Comparison of ENCODE assay signal across 8 cellular contexts in the genomic region with DNA sequence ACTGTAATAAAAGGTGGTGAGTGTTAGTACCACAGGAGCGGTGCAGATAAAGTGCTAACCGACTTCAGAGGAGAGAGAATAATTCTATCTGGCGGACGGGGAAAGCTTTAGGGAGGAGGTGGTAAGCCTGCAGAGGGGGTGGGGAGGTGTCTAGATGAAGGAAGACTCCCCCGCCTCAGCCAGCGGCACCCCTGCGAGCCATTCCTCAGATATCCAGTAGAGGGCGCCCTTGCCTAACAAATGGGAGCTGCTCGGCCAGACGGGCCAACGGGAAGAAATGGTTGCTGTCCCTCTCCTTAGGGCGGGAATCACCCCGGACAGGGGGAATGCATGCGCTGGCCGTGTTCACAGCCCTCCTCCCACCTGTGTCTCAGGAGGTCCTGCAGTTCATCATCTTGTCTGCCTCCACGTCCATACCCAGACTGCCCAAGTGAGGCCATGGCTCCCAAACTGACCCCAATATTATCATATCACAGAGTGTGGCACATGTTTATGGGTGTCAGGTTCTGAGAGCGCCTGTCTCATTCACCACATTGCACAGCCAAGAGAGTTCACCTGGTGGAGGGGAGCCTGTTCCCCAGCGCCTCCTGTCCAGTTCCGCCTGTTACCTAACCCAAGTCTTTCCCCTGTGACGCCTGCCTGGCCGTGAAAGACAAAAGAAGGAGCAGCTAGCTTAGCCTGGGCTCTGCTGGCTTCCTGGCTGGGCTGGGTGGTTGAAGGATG.
A peak's percentile ranks its signal among the peaks of the same experiment; 100 is the strongest.
DNase-seq lines count a peak whose midpoint lies in the region; ATAC-seq and TF ChIP-seq lines count a peak whose summit lies in the region.

No MANE protein-coding gene starts in this region.

- H3K4me1 ChIP-seq in BLaER1 (peaks cover 95% of the 10 kb centered on the region), HUES6 (ENCODE audit: control insufficient read depth, insufficient read depth, low read length) (peaks cover 16% of the 10 kb centered on the region), mucosa of descending colon (ENCODE audit: low read depth) (peaks cover 11% of the 10 kb centered on the region)

- H3K4me3 ChIP-seq in BLaER1 (no peak overlapping the region), HUES6 (ENCODE audit: low read depth, low read length) (peak overlapping the region; percentile 13; the same call in 1 of the 2 replicates), epithelial cell of esophagus (ENCODE audit: low read length) (no peak overlapping the region), mucosa of descending colon (no peak overlapping the region)

- H3K4me2 ChIP-seq in BLaER1, result peak overlapping the region; percentile 95

- peak overlapping the region; percentile 21; the same call in 1 of the 2 replicates for H3K9ac ChIP-seq in BLaER1
- H3K9ac ChIP-seq in HUES6 (ENCODE audit: low read length), result no peak overlapping the region

- DNase-seq in NOMO-1 treated with dmso at 0.1 percent for 144 hours (lab: John Stamatoyannopoulos, UW; ENCODE audit: unreplicated experiment) (peak; percentile 46), epithelial cell of esophagus (ENCODE audit: low read depth) (peak; percentile 66), mucosa of descending colon (peak; percentile 79 to 85 (median 83))
- DNase-seq in activated CD8-positive, alpha-beta memory T cell treated with anti-CD3 and anti-CD28 coated beads for 48 hours (ENCODE audit: low read depth in 2 of 3, low spot score in 2 of 3), result peak; percentile 49 to 80 (median 70)
- peak; percentile 23 to 45 for DNase-seq in stimulated activated CD8-positive, alpha-beta memory T cell treated with anti-CD3 and anti-CD28 coated beads, Interleukin-4, amount 100 ng/mL, for 1 hour (ENCODE audit: low read depth in 2 of 2, low spot score in 1 of 2)

- H3K27me3 ChIP-seq in BLaER1 (no peaks in the 10 kb centered on the region), HUES6 (ENCODE audit: control insufficient read depth, insufficient read depth, low read length) (no peaks in the 10 kb centered on the region)

- H3K9me3 ChIP-seq in BLaER1 (no peaks in the 10 kb centered on the region), HUES6 (ENCODE audit: control insufficient read depth, insufficient read depth, low read depth, low read length) (no peaks in the 10 kb centered on the region), mucosa of descending colon (no peaks in the 10 kb centered on the region)

- intact Hi-C loops in mucosa of descending colon (cut with DNase I, micrococcal nuclease), result loop anchor here (2.0 to 10.0 kb wide), 3 partner anchors 40 to 904 kb away; no protein-coding TSS in a partner anchor

- H4K20me1 ChIP-seq in BLaER1, result no peaks in the 10 kb centered on the region

- ATAC-seq in GM19395 (IDR thresholded peaks at IDR 0.05; ENCODE audit: unreplicated experiment) (peak; percentile 82), mucosa of descending colon (peak; percentile 90)

- H3K36me3 ChIP-seq in BLaER1 (no peaks in the 10 kb centered on the region), HUES6 (ENCODE audit: control insufficient read depth, insufficient read depth, low read length) (no peaks in the 10 kb centered on the region), mucosa of descending colon (ENCODE audit: low read depth) (no peaks in the 10 kb centered on the region)

- H3K27ac ChIP-seq in BLaER1 (0 out of 2 replicates have a peak overlapping the region, but pooled peaks have one; percentile 4), HUES6 (ENCODE audit: low read depth, low read length) (no peak overlapping the region)

- TF ChIP-seq CTCF in epithelial cell of esophagus (IDR thresholded peaks at IDR 0.05; ENCODE audit: insufficient read depth, low read depth, low read length, missing control alignments) (peak; percentile 86), mucosa of descending colon (IDR thresholded peaks at IDR 0.05) (peak; percentile 86)
